30 cellular contexts compared by ENCODE assay signal in the genomic region with DNA sequence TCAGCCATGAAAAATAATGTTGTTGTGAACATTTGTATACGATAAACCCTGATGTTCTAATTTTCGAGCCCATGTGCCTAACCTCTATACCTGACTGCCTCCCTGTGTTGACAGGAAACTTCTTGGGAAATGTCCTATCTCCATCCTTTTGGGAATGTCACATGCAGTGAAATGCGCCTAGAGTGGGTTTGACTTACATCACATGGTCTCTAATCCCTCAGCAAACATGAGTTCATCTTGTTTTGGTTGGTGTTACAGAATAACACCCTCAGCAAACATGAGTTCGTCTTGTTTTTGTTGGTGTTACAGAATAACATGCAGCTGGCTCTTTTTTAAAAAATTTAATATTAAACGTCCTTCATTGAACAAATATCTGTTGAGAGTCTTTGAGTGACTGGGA. TPM values are rescaled to one million over a fixed set of nuclear protein-coding genes. Genes with fewer than 3 reads are reported as not detected.
"Had no signal": no experiment of that assay in that cellular context is flagged by ENCODE, and none has a peak within 500 bp of the region (broad histone marks: within the 10 kb centered on the region; RNA-seq: fewer than 3 reads in every experiment).

No MANE protein-coding gene starts in this region.

- H3K27ac Mint-ChIP-seq: naive thymus-derived CD8-positive, alpha-beta T cell; nephron; progenitor cell of endocrine pancreas; stimulated activated effector memory CD8-positive, alpha-beta T cell treated with anti-CD3 and anti-CD28 coated beads, Interleukin-12 subunit alpha, Interleukin-12 subunit beta, amount 100 ng/mL, for 72 hours; stimulated activated naive CD8-positive, alpha-beta T cell treated with anti-CD3 and anti-CD28 coated beads, Interleukin-15, Interleukin-2, amounts not matched to agents 100 ng/mL and 50 ng/mL, for 24 hours had no signal

- H3K79me2 ChIP-seq: hepatocyte had no signal

- H3K9me3 Mint-ChIP-seq: nephron; neural crest cell; stimulated activated effector memory CD8-positive, alpha-beta T cell treated with anti-CD3 and anti-CD28 coated beads, Interleukin-12 subunit alpha, Interleukin-12 subunit beta, amount 100 ng/mL, for 72 hours; stimulated activated naive CD8-positive, alpha-beta T cell treated with anti-CD3 and anti-CD28 coated beads, Interleukin-15, Interleukin-2, amounts not matched to agents 100 ng/mL and 50 ng/mL, for 24 hours had no signal

- H3K4me1 ChIP-seq: left ventricle myocardium inferior, sigmoid colon, spleen, tibial artery, upper lobe of right lung had no signal

- H3K4me3 ChIP-seq: hepatocyte, left ventricle myocardium inferior, lung, sigmoid colon, spleen, suprapubic skin, thoracic aorta, tibial artery, upper lobe of right lung had no signal

- H3K4me3 Mint-ChIP-seq: naive thymus-derived CD8-positive, alpha-beta T cell; nephron; neural crest cell; stimulated activated effector memory CD8-positive, alpha-beta T cell treated with anti-CD3 and anti-CD28 coated beads, Interleukin-12 subunit alpha, Interleukin-12 subunit beta, amount 100 ng/mL, for 72 hours; stimulated activated naive CD8-positive, alpha-beta T cell treated with anti-CD3 and anti-CD28 coated beads, Interleukin-15, Interleukin-2, amounts not matched to agents 100 ng/mL and 50 ng/mL, for 24 hours had no signal

- H2AFZ ChIP-seq: hepatocyte had no signal

- H3K36me3 Mint-ChIP-seq: naive thymus-derived CD8-positive, alpha-beta T cell; stimulated activated effector memory CD8-positive, alpha-beta T cell treated with anti-CD3 and anti-CD28 coated beads, Interleukin-12 subunit alpha, Interleukin-12 subunit beta, amount 100 ng/mL, for 72 hours had no signal

- ATAC-seq: naive thymus-derived CD8-positive, alpha-beta T cell; right cardiac atrium; stimulated activated effector memory CD8-positive, alpha-beta T cell treated with anti-CD3 and anti-CD28 coated beads, Interleukin-12 subunit alpha, Interleukin-12 subunit beta, amount 100 ng/mL, for 72 hours; upper lobe of right lung had no signal

- H3K4me1 Mint-ChIP-seq: naive thymus-derived CD8-positive, alpha-beta T cell; nephron; neural crest cell; stimulated activated effector memory CD8-positive, alpha-beta T cell treated with anti-CD3 and anti-CD28 coated beads, Interleukin-12 subunit alpha, Interleukin-12 subunit beta, amount 100 ng/mL, for 72 hours had no signal

- DNase-seq: islet precursor cell; left ventricle myocardium inferior; mesendoderm; midbrain; naive thymus-derived CD8-positive, alpha-beta T cell; nucleus accumbens; retina; right cardiac atrium; sigmoid colon; small intestine; spleen; stimulated activated CD4-positive, alpha-beta T cell treated with anti-CD3 and anti-CD28 coated beads, Interleukin-4, amount 100 ng/mL, for 24 hours; stimulated activated naive CD4-positive, alpha-beta T cell; tibial artery; trophoblast cell; upper lobe of right lung had no signal

- H3K9me3 ChIP-seq: left ventricle myocardium inferior, sigmoid colon, spleen, suprapubic skin, thoracic aorta, tibial artery, upper lobe of right lung had no signal

- FAIRE-seq: small intestine, urothelium cell line had no signal

- H3K4me2 ChIP-seq: hepatocyte had no signal

- H3K36me3 ChIP-seq: left ventricle myocardium inferior, sigmoid colon, spleen, suprapubic skin, thoracic aorta, tibial artery, upper lobe of right lung had no signal

- H3K27ac ChIP-seq: hepatocyte, left ventricle myocardium inferior, sigmoid colon, spleen, suprapubic skin, thoracic aorta, tibial artery, upper lobe of right lung had no signal

- H3K27me3 ChIP-seq: hepatocyte, sigmoid colon, spleen, tibial artery, upper lobe of right lung had no signal

- H3K27me3 Mint-ChIP-seq: progenitor cell of endocrine pancreas had no signal

RNA-seq across cellular contexts. Expression of a gene that starts 4.3 kb away (rescaled TPM):
- total RNA-seq: left ventricle myocardium inferior; naive thymus-derived CD8-positive, alpha-beta T cell; neural crest cell; osteoblast; progenitor cell of endocrine pancreas; right cardiac atrium; sigmoid colon; spleen; subcutaneous adipose tissue; thoracic aorta had no signal
- polyA plus RNA-seq: naive thymus-derived CD8-positive, alpha-beta T cell; right cardiac atrium; spleen had no signal

RNA-seq across cellular contexts. Expression of a gene that starts 6.6 kb away (rescaled TPM):
- total RNA-seq: kidney epithelial cell; left ventricle myocardium inferior; lung; naive thymus-derived CD8-positive, alpha-beta T cell; neural crest cell; osteoblast; progenitor cell of endocrine pancreas; right cardiac atrium; sigmoid colon; spleen; upper lobe of right lung had no signal
- polyA plus RNA-seq: hepatocyte; naive thymus-derived CD8-positive, alpha-beta T cell; right cardiac atrium had no signal

RNA-seq across cellular contexts. Expression of a gene that starts 16.6 kb away (rescaled TPM):
- total RNA-seq: kidney epithelial cell; left ventricle myocardium inferior; lower leg skin; lung; naive thymus-derived CD8-positive, alpha-beta T cell; neural crest cell; osteoblast; progenitor cell of endocrine pancreas; right cardiac atrium; sigmoid colon; spleen; subcutaneous adipose tissue; suprapubic skin; thoracic aorta; upper lobe of right lung had no signal
- polyA plus RNA-seq: lung; naive thymus-derived CD8-positive, alpha-beta T cell; right cardiac atrium; spleen had no signal

RNA-seq across cellular contexts. Expression of a gene that starts 24.4 kb away (rescaled TPM):
- total RNA-seq: hepatocyte; kidney epithelial cell; left ventricle myocardium inferior; naive thymus-derived CD8-positive, alpha-beta T cell; neural crest cell; osteoblast; progenitor cell of endocrine pancreas; right cardiac atrium; sigmoid colon; spleen; subcutaneous adipose tissue; thoracic aorta; upper lobe of right lung had no signal
- polyA plus RNA-seq: hepatocyte; lung; naive thymus-derived CD8-positive, alpha-beta T cell; right cardiac atrium; spleen had no signal

RNA-seq across cellular contexts. Expression of a gene that starts 30.2 kb away (rescaled TPM):
- total RNA-seq: hepatocyte; kidney epithelial cell; left ventricle myocardium inferior; naive thymus-derived CD8-positive, alpha-beta T cell; neural crest cell; osteoblast; progenitor cell of endocrine pancreas; right cardiac atrium; sigmoid colon; spleen; subcutaneous adipose tissue; thoracic aorta; upper lobe of right lung had no signal
- polyA plus RNA-seq: hepatocyte; naive thymus-derived CD8-positive, alpha-beta T cell; spleen had no signal
